In genomic region chr7:45421096-45421495, GRCh38 we compare ENCODE assay signal across 30 cellular contexts.
DNase-seq lines count a peak whose midpoint lies in the region; ATAC-seq and TF ChIP-seq lines count a peak whose summit lies in the region.
"Had no signal": no experiment of that assay in that cellular context is flagged by ENCODE, and none has a peak within 500 bp of the region (broad histone marks: within the 10 kb centered on the region; RNA-seq: fewer than 3 reads in every experiment).

No MANE protein-coding gene starts in this region.

- 10 to 15% methylated on average over 2 of the region's 2 CpGs for WGBS in GM23248 (ENCODE audit: low coverage in 1 of 2, low lambda C conversion rate in 2 of 2, missing lambda C conversion rate in 2 of 2), 2 experiments

- H3K9me3 ChIP-seq in GM23248 (ENCODE audit: low read depth): no peaks in the 10 kb centered on the region
- H3K9me3 ChIP-seq: esophagus muscularis mucosa, left ventricle myocardium inferior, right atrium auricular region, SJCRH30, testis had no signal

- ATAC-seq in GM18517 (IDR thresholded peaks at IDR 0.05; ENCODE audit: unreplicated experiment) (no peak), HG02852 (IDR thresholded peaks at IDR 0.05; ENCODE audit: unreplicated experiment) (no peak)
- ATAC-seq: activated naive CD4-positive, alpha-beta T cell treated with anti-CD3 and anti-CD28 coated beads, Interleukin-2, amount 50 U/mL, for 72 hours; stimulated activated naive CD8-positive, alpha-beta T cell treated with anti-CD3 and anti-CD28 coated beads, Interleukin-15, Interleukin-2, amounts not matched to agents 100 U/mL and 50 U/mL, for 24 hours had no signal

- H3K36me3 Mint-ChIP-seq in activated T-cell treated with anti-CD3 and anti-CD28 coated beads, Interleukin-2, amount 50 U/mL, for 24 hours (ENCODE audit: low read depth): no peaks in the 10 kb centered on the region
- H3K36me3 Mint-ChIP-seq: activated naive CD4-positive, alpha-beta T cell treated with anti-CD3 and anti-CD28 coated beads, Interleukin-2, amount 50 U/mL, for 72 hours had no signal

- no peak overlapping the region for H2AFZ ChIP-seq in GM23248

- no peak for TF ChIP-seq CTCF in fibroblast of mammary gland (conservative IDR thresholded peaks at IDR 0.05; ENCODE audit: control insufficient read depth, insufficient read depth, low read depth, low read length)

- in situ Hi-C loops in GM23248 (cut with MboI): no loop called here

- no peak overlapping the region for H3K4me2 ChIP-seq in GM23248 (ENCODE audit: unreplicated experiment)
- H3K4me2 ChIP-seq: smooth muscle cell had no signal

- no peaks in the 10 kb centered on the region for H3K36me3 ChIP-seq in GM23248 (ENCODE audit: low read depth)
- H3K36me3 ChIP-seq: esophagus muscularis mucosa, left ventricle myocardium inferior, right atrium auricular region, SJCRH30 had no signal

- H3K27ac Mint-ChIP-seq in activated T-cell treated with anti-CD3 and anti-CD28 coated beads, Interleukin-2, amount 50 U/mL, for 24 hours: no peak overlapping the region
- H3K27ac Mint-ChIP-seq: activated CD4-positive, alpha-beta memory T cell treated with anti-CD3 and anti-CD28 coated beads, Interleukin-2, amount 10 ng/mL, durations not matched to agents 7 days and 5 days; activated naive CD4-positive, alpha-beta T cell treated with anti-CD3 and anti-CD28 coated beads, Interleukin-2, amount 50 U/mL, for 72 hours; CD4-positive, alpha-beta T cell; dendritic cell treated with granulocyte-macrophage colony-stimulating factor and Interleukin-4, amounts not matched to agents 40 ng/mL and 50 ng/mL, for 4 days; endodermal cell had no signal

- no peaks in the 10 kb centered on the region for H3K9me3 Mint-ChIP-seq in activated T-cell treated with anti-CD3 and anti-CD28 coated beads, Interleukin-2, amount 50 U/mL, for 24 hours
- H3K9me3 Mint-ChIP-seq: activated CD4-positive, alpha-beta memory T cell treated with anti-CD3 and anti-CD28 coated beads, Interleukin-2, amount 10 ng/mL, durations not matched to agents 7 days and 5 days; activated naive CD4-positive, alpha-beta T cell treated with anti-CD3 and anti-CD28 coated beads, Interleukin-2, amount 50 U/mL, for 72 hours; CD4-positive, alpha-beta T cell; dendritic cell treated with granulocyte-macrophage colony-stimulating factor and Interleukin-4, amounts not matched to agents 40 ng/mL and 50 ng/mL, for 4 days; endodermal cell; neural crest cell had no signal

- H3K9ac ChIP-seq in GM23248: no peak overlapping the region

- no peaks in the 10 kb centered on the region for H3K9me2 ChIP-seq in GM23248 (ENCODE audit: insufficient read depth)

- no peaks in the 10 kb centered on the region for H4K20me1 ChIP-seq in GM23248 (ENCODE audit: insufficient read depth)

- H3K4me3 ChIP-seq in GM23248 (no peak overlapping the region), fibroblast of mammary gland (ENCODE audit: control insufficient read depth, low read depth, low read length) (no peak overlapping the region)
- H3K4me3 ChIP-seq: esophagus muscularis mucosa, left ventricle myocardium inferior, right atrium auricular region, SJCRH30, smooth muscle cell, testis had no signal

- peaks cover 9% of the 10 kb centered on the region; the same call in 1 of the 2 replicates for H3K27me3 ChIP-seq in GM23248 (replicated peaks; ENCODE audit: insufficient read depth)
- H3K27me3 ChIP-seq: right atrium auricular region, testis had no signal

- H3K4me1 Mint-ChIP-seq in activated T-cell treated with anti-CD3 and anti-CD28 coated beads, Interleukin-2, amount 50 U/mL, for 24 hours (ENCODE audit: low read depth): peaks cover 8% of the 10 kb centered on the region
- H3K4me1 Mint-ChIP-seq: endodermal cell, neural crest cell had no signal

- peaks cover 37% of the 10 kb centered on the region for H3K27me3 Mint-ChIP-seq in activated T-cell treated with anti-CD3 and anti-CD28 coated beads, Interleukin-2, amount 50 U/mL, for 24 hours

- 0 out of 2 replicates have a peak overlapping the region, but pooled peaks have one; percentile 5 for H3K27ac ChIP-seq in GM23248
- H3K27ac ChIP-seq: esophagus muscularis mucosa, left ventricle myocardium inferior, right atrium auricular region, SJCRH30, testis had no signal

- H3F3A ChIP-seq in GM23248 (ENCODE audit: insufficient read depth): peaks cover 7% of the 10 kb centered on the region; the same call in 1 of the 2 replicates

- peak; percentile 72 for DNase-seq in GM23248
- peak; percentile 21 for DNase-seq in astrocyte of the hippocampus (ENCODE audit: low read depth, low spot score)
- peak; percentile 77 for DNase-seq in fibroblast of mammary gland (ENCODE audit: low read depth)
- peak; percentile 68 for DNase-seq in stromal cell of bone marrow (ENCODE audit: low read depth)
- no peak for DNase-seq in activated effector memory CD4-positive, alpha-beta T cell treated with anti-CD3 and anti-CD28 coated beads, Interleukin-2, amount 50 U/mL, for 16 hours
- no peak for DNase-seq in activated T-cell treated with anti-CD3 and anti-CD28 coated beads, Interleukin-2, amount 50 U/mL, for 24 hours
- DNase-seq: activated CD4-positive, alpha-beta memory T cell treated with anti-CD3 and anti-CD28 coated beads, Interleukin-2, amount 10 ng/mL, durations not matched to agents 7 days and 5 days; activated CD8-positive, alpha-beta memory T cell treated with anti-CD3 and anti-CD28 coated beads, Interleukin-2, amount 50 U/mL, for 48 hours; anterior cingulate cortex; CD4-positive, alpha-beta T cell; central memory CD4-positive, alpha-beta T cell; endodermal cell; left ventricle myocardium inferior; NCI-H1105; NCI-H187 treated with DMSO at 0.1 percent for 48 hours; NCI-H2171; NCI-H510A; SJCRH30; stimulated activated CD4-positive, alpha-beta T cell treated with anti-CD3 and anti-CD28 coated beads, Interleukin-1b, Interleukin-23, amount 100 ng/mL, for 48 hours; stimulated activated naive CD8-positive, alpha-beta T cell treated with anti-CD3 and anti-CD28 coated beads, Interleukin-15, Interleukin-2, amounts not matched to agents 100 U/mL and 50 U/mL, for 24 hours; SW 1271; testis had no signal

- H3K4me3 Mint-ChIP-seq in activated T-cell treated with anti-CD3 and anti-CD28 coated beads, Interleukin-2, amount 50 U/mL, for 24 hours: no peak overlapping the region
- H3K4me3 Mint-ChIP-seq: activated CD4-positive, alpha-beta memory T cell treated with anti-CD3 and anti-CD28 coated beads, Interleukin-2, amount 10 ng/mL, durations not matched to agents 7 days and 5 days; CD4-positive, alpha-beta T cell; dendritic cell treated with granulocyte-macrophage colony-stimulating factor and Interleukin-4, amounts not matched to agents 40 ng/mL and 50 ng/mL, for 4 days; endodermal cell; neural crest cell had no signal

- H3K79me2 ChIP-seq in GM23248 (ENCODE audit: insufficient read depth): no peaks in the 10 kb centered on the region

- H3K4me1 ChIP-seq in GM23248 (ENCODE audit: insufficient read depth): no peaks in the 10 kb centered on the region
- H3K4me1 ChIP-seq: esophagus muscularis mucosa, left ventricle myocardium inferior, right atrium auricular region, SJCRH30, testis had no signal

Comparison
In these comparisons a context has a peak if more than half of its experiments do, and no peak if none do; other contexts are left out.
1. DNase-seq: peak in GM23248 (single experiment), astrocyte of the hippocampus (single experiment), fibroblast of mammary gland (single experiment) and stromal cell of bone marrow (single experiment); none in activated effector memory CD4-positive, alpha-beta T cell treated with anti-CD3 and anti-CD28 coated beads, Interleukin-2, amount 50 U/mL, for 16 hours (single experiment) and activated T-cell treated with anti-CD3 and anti-CD28 coated beads, Interleukin-2, amount 50 U/mL, for 24 hours (single experiment).